Comparison of ENCODE assay signal across 8 cellular contexts in genomic region chr11:128318856-128319474, GRCh38.
DNase-seq lines count a peak whose midpoint lies in the region; ATAC-seq and TF ChIP-seq lines count a peak whose summit lies in the region.
"Had no signal": no experiment of that assay in that cellular context is flagged by ENCODE, and none has a peak within 500 bp of the region (broad histone marks: within the 10 kb centered on the region; RNA-seq: fewer than 3 reads in every experiment).

No MANE protein-coding gene starts in this region.

- no peak for TF ChIP-seq EP300 in sigmoid colon (IDR thresholded peaks at IDR 0.05)

- H3K9me3 ChIP-seq in prostate gland = no peaks in the 10 kb centered on the region
- peaks cover 0 to 2% (median 0%) of the 10 kb centered on the region in 4 donors for H3K9me3 ChIP-seq in sigmoid colon
- H3K9me3 ChIP-seq: SJSA1 had no signal

- H3K36me3 ChIP-seq in prostate gland = no peaks in the 10 kb centered on the region
- H3K36me3 ChIP-seq in sigmoid colon = no peaks in the 10 kb centered on the region
- H3K36me3 ChIP-seq: SJSA1 had no signal

- DNase-seq in GM20000 (ENCODE audit: low spot score) (peak; percentile 67), prostate gland (ENCODE audit: low spot score) (no peak), HUDEP-2 (lab: John Stamatoyannopoulos, UW; ENCODE audit: unreplicated experiment in 76 of 76) (no peak), sigmoid colon (no peak)
- peak; percentile 72 for DNase-seq in activated naive CD4-positive, alpha-beta T cell treated with anti-CD3 and anti-CD28 coated beads, Interleukin-2, amount 10 ng/mL, durations not matched to agents 7 days and 5 days
- DNase-seq in stimulated activated CD8-positive, alpha-beta memory T cell treated with anti-CD3 and anti-CD28 coated beads, Interleukin-2, amount 100 ng/mL, for 48 hours (ENCODE audit: low read depth in 2 of 2) = peak; percentile 58 to 67

- peak; percentile 88 for ATAC-seq in HG03520 (IDR thresholded peaks at IDR 0.05; ENCODE audit: unreplicated experiment)

- H3K4me3 Mint-ChIP-seq in activated naive CD4-positive, alpha-beta T cell treated with anti-CD3 and anti-CD28 coated beads, Interleukin-2, amount 10 ng/mL, durations not matched to agents 7 days and 5 days = no peak overlapping the region

- no peak for TF ChIP-seq CTCF in GM20000 (IDR thresholded peaks at IDR 0.05; ENCODE audit: extremely low read depth, missing control alignments)
- no peak for TF ChIP-seq CTCF in prostate gland (IDR thresholded peaks at IDR 0.05)
- no peak for TF ChIP-seq CTCF in sigmoid colon (IDR thresholded peaks at IDR 0.05)

- H3K36me3 Mint-ChIP-seq in activated naive CD4-positive, alpha-beta T cell treated with anti-CD3 and anti-CD28 coated beads, Interleukin-2, amount 10 ng/mL, durations not matched to agents 7 days and 5 days = peaks cover 40% of the 10 kb centered on the region

- no peak overlapping the region for H3K4me3 ChIP-seq in prostate gland
- no peak overlapping the region for H3K4me3 ChIP-seq in sigmoid colon
- H3K4me3 ChIP-seq: SJSA1 had no signal

- no peaks in the 10 kb centered on the region for H3K27me3 Mint-ChIP-seq in activated naive CD4-positive, alpha-beta T cell treated with anti-CD3 and anti-CD28 coated beads, Interleukin-2, amount 10 ng/mL, durations not matched to agents 7 days and 5 days

- no peaks in the 10 kb centered on the region for H3K27me3 ChIP-seq in prostate gland (replicated peaks; ENCODE audit: insufficient read depth)
- H3K27me3 ChIP-seq in sigmoid colon = no peaks in the 10 kb centered on the region
- H3K27me3 ChIP-seq: SJSA1 had no signal

- H3K27ac Mint-ChIP-seq in activated naive CD4-positive, alpha-beta T cell treated with anti-CD3 and anti-CD28 coated beads, Interleukin-2, amount 10 ng/mL, durations not matched to agents 7 days and 5 days = peak overlapping the region; percentile 83

- H3K27ac ChIP-seq in prostate gland (no peak overlapping the region), sigmoid colon (no peak overlapping the region)
- H3K27ac ChIP-seq: SJSA1 had no signal

- peaks cover 77% of the 10 kb centered on the region for H3K4me1 Mint-ChIP-seq in activated naive CD4-positive, alpha-beta T cell treated with anti-CD3 and anti-CD28 coated beads, Interleukin-2, amount 10 ng/mL, durations not matched to agents 7 days and 5 days

- WGBS in prostate gland = 75% methylated on average over 8 of the region's 8 CpGs
- 53 to 80% methylated on average over 8 of the region's 8 CpGs for WGBS in sigmoid colon, 2 donors

- H3K4me1 ChIP-seq in prostate gland (replicated peaks) (no peaks in the 10 kb centered on the region), sigmoid colon (no peaks in the 10 kb centered on the region)

- intact Hi-C loops in prostate gland (cut with DNase I) (no loop called here), sigmoid colon (cut with DNase I) (no loop called here)

- TF ChIP-seq POLR2A in prostate gland (IDR thresholded peaks at IDR 0.05) (no peak), sigmoid colon (IDR thresholded peaks at IDR 0.05) (no peak)

- CTCF ChIA-PET in activated naive CD4-positive, alpha-beta T cell treated with anti-CD3 and anti-CD28 coated beads, Interleukin-2, amount 10 ng/mL, durations not matched to agents 7 days and 5 days (lab: Charles Lee) = interaction anchor here (1.2 to 8.2 kb wide), 4 partner anchors 17 to 312 kb away, joined by 3 to 66 read pairs (median 10); no protein-coding TSS in a partner anchor

- H3K9me3 Mint-ChIP-seq in activated naive CD4-positive, alpha-beta T cell treated with anti-CD3 and anti-CD28 coated beads, Interleukin-2, amount 10 ng/mL, durations not matched to agents 7 days and 5 days = peaks cover 32% of the 10 kb centered on the region

Comparison
In these comparisons a context has a peak if more than half of its experiments do, and no peak if none do; other contexts are left out.
1. DNase-seq: peak in GM20000 (single experiment), activated naive CD4-positive, alpha-beta T cell treated with anti-CD3 and anti-CD28 coated beads, Interleukin-2, amount 10 ng/mL, durations not matched to agents 7 days and 5 days (single experiment) and stimulated activated CD8-positive, alpha-beta memory T cell treated with anti-CD3 and anti-CD28 coated beads, Interleukin-2, amount 100 ng/mL, for 48 hours (2 of 2); none in prostate gland (single experiment), HUDEP-2 (0 of 76) and sigmoid colon (single experiment).